10 cellular contexts compared by ENCODE assay signal in the genomic region with DNA sequence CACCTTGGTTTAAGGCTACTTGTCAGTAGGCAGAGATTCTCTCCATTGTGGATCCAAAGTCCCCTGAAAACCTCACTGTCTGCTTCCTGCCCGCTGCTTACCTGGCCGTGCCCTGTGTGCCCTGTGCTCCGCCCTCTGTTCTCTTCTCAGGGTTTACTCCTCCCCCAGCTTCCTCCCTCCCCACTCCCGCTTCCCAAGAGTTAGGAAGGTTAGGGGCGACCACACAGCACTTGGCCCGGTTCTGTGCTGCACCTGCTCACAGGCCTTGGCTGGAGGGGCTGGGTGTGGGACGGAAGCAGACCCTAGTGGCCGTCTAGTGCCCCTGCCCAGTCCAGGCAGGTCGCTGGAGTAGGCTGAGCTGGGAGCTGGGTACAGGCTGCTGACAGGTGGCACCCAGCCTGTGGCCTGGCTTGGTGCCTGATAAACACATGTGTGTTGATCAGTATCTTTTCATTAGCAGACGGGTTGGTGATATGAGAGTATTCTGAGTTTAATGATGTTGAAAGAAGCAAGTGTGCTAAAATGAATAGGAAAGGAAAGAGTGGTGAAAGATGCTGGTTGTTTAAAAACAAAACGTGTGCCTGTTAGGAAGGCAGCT. TPM values are rescaled to one million over a fixed set of nuclear protein-coding genes. Genes with fewer than 3 reads are reported as not detected.
DNase-seq lines count a peak whose midpoint lies in the region; ATAC-seq, FAIRE-seq and TF ChIP-seq lines count a peak whose summit lies in the region.
"Had no signal": no experiment of that assay in that cellular context is flagged by ENCODE, and none has a peak within 500 bp of the region (broad histone marks: within the 10 kb centered on the region; RNA-seq: fewer than 3 reads in every experiment).

No MANE protein-coding gene starts in this region.

- H3K36me3 ChIP-seq in HEK293 (ENCODE audit: control insufficient read depth in 2 of 2, insufficient read depth in 1 of 2, low read length in 2 of 2), result peaks cover 0 to 17% of the 10 kb centered on the region in 2 experiments; a peak in 1 of 3 replicates

- ATAC-seq in A549 (peak; percentile 30 to 47; a peak in 3 of 6 replicates), right cardiac atrium (no peak), GM21576 (IDR thresholded peaks at IDR 0.05; ENCODE audit: unreplicated experiment) (no peak)

- peak overlapping the region; percentile 66; the same call in 2 of the 3 replicates for H3K4me2 ChIP-seq in A549
- H3K4me2 ChIP-seq: PC-9 had no signal

- no peak for DNase-seq in A549 (ENCODE audit: low read depth in 1 of 2, low spot score in 1 of 2)
- DNase-seq in activated CD4-positive, alpha-beta memory T cell treated with anti-CD3 and anti-CD28 coated beads for 36 hours, result peak; percentile 42
- DNase-seq in right cardiac atrium, result peak; percentile 16 to 47 (median 45)
- DNase-seq in H54 (ENCODE audit: insufficient read length, low spot score), result no peak
- no peak for DNase-seq in pons (ENCODE audit: low spot score)
- no peak for DNase-seq in stimulated activated CD4-positive, alpha-beta T cell treated with anti-CD3 and anti-CD28 coated beads, Interleukin-2, amount 100 ng/mL, for 48 hours

- H3K27ac ChIP-seq in A549 (peak overlapping the region in 1 of 2 experiments; percentile 82; a peak in 3 of 6 replicates), HEK293 (ENCODE audit: extremely low read depth, low read depth, low read length) (no peak overlapping the region), right cardiac atrium (ENCODE audit: low read length) (peak overlapping the region; percentile 18)
- H3K27ac ChIP-seq: PC-9 had no signal

- TF ChIP-seq POLR2A in A549 (IDR thresholded peaks at IDR 0.05; ENCODE audit: low read length) (no peak), H54 (IDR thresholded peaks at IDR 0.05; ENCODE audit: low read depth, low read length) (no peak)

- H3K4me1 Mint-ChIP-seq in activated CD4-positive, alpha-beta memory T cell treated with anti-CD3 and anti-CD28 coated beads for 36 hours (ENCODE audit: low read depth), result peaks cover 23% of the 10 kb centered on the region

- H3K36me3 Mint-ChIP-seq in activated CD4-positive, alpha-beta memory T cell treated with anti-CD3 and anti-CD28 coated beads for 36 hours, result no peaks in the 10 kb centered on the region

- TF ChIP-seq RAD21 in A549 (conservative IDR thresholded peaks at IDR 0.05 in 1 of 2, IDR thresholded peaks at IDR 0.05 in 1 of 2), result no peak

- WGBS in A549 (ENCODE audit: missing lambda C conversion rate), result 75% methylated on average over 11 of the region's 11 CpGs
- WGBS in right cardiac atrium, result 56% methylated on average over 11 of the region's 11 CpGs

- H3K4me1 ChIP-seq in A549 (peaks cover 19% of the 10 kb centered on the region), HEK293 (ENCODE audit: control insufficient read depth, insufficient read depth, low read length) (peaks cover 2% of the 10 kb centered on the region; the same call in 1 of the 2 replicates), right cardiac atrium (ENCODE audit: control insufficient read depth, insufficient read depth, low read length) (no peaks in the 10 kb centered on the region)

- peak overlapping the region; percentile 57 for H3K4me3 Mint-ChIP-seq in activated CD4-positive, alpha-beta memory T cell treated with anti-CD3 and anti-CD28 coated beads for 36 hours
- H3K4me3 Mint-ChIP-seq: memory B cell had no signal

- TF ChIP-seq CTCF in A549 (IDR thresholded peaks at IDR 0.05) (no peak), HEK293 (tag by site-specific recombination; IDR thresholded peaks at IDR 0.05) (no peak)

- FAIRE-seq in A549 (lab: Jason Lieb, UNC) (no peak), H54 (lab: Jason Lieb, UNC) (no peak)

- no peaks in the 10 kb centered on the region for H3K27me3 ChIP-seq in right cardiac atrium (ENCODE audit: control insufficient read depth, insufficient read depth)

- H3K27me3 Mint-ChIP-seq in activated CD4-positive, alpha-beta memory T cell treated with anti-CD3 and anti-CD28 coated beads for 36 hours, result no peaks in the 10 kb centered on the region
- H3K27me3 Mint-ChIP-seq: memory B cell had no signal

- intact Hi-C loops in activated CD4-positive, alpha-beta memory T cell treated with anti-CD3 and anti-CD28 coated beads for 36 hours (cut with micrococcal nuclease), result loop anchor here (1.0 kb wide), 2 partner anchors 14 to 46 kb away; no protein-coding TSS in a partner anchor
- intact Hi-C loops in right cardiac atrium (cut with DNase I), result no loop called here

- H3K9me3 Mint-ChIP-seq in activated CD4-positive, alpha-beta memory T cell treated with anti-CD3 and anti-CD28 coated beads for 36 hours, result no peaks in the 10 kb centered on the region
- H3K9me3 Mint-ChIP-seq: memory B cell had no signal

- peak overlapping the region; percentile 94 for H3K27ac Mint-ChIP-seq in activated CD4-positive, alpha-beta memory T cell treated with anti-CD3 and anti-CD28 coated beads for 36 hours
- H3K27ac Mint-ChIP-seq: memory B cell had no signal

- H3K4me3 ChIP-seq in A549, result no peak overlapping the region
- H3K4me3 ChIP-seq in HEK293 (ENCODE audit: low read depth, low read length), result no peak overlapping the region
- H3K4me3 ChIP-seq in right cardiac atrium (ENCODE audit: low read length), result no peak overlapping the region
- H3K4me3 ChIP-seq: PC-9 had no signal

- CTCF ChIA-PET in A549 (lab: Yijun Ruan, JAX) (interaction anchor here (1.0 to 1.2 kb wide), 2 partner anchors 12 to 98 kb away, joined by 3 to 4 read pairs; no protein-coding TSS in a partner anchor), HEK293 (lab: Yijun Ruan, JAX) (no interaction called here)
- CTCF ChIA-PET in activated CD4-positive, alpha-beta memory T cell treated with anti-CD3 and anti-CD28 coated beads for 36 hours (lab: Charles Lee), result interaction anchor here (2.3 kb wide), 1 partner anchor 97 kb away, joined by 7 read pairs; no protein-coding TSS in a partner anchor

- H3K9me3 ChIP-seq in A549 (no peaks in the 10 kb centered on the region), HEK293 (ENCODE audit: control insufficient read depth, insufficient read depth, low read depth, low read length) (no peaks in the 10 kb centered on the region), right cardiac atrium (ENCODE audit: control insufficient read depth, low read length) (no peaks in the 10 kb centered on the region)

- TF ChIP-seq EP300 in A549 (IDR thresholded peaks at IDR 0.05), result no peak

- POLR2A ChIA-PET in A549 (lab: Yijun Ruan, JAX), result no interaction called here
- POLR2A ChIA-PET in HEK293 (lab: Yijun Ruan, JAX), result no interaction called here
- POLR2A ChIA-PET in activated CD4-positive, alpha-beta memory T cell treated with anti-CD3 and anti-CD28 coated beads for 36 hours (lab: Charles Lee), result no interaction called here

TF ChIP-seq in A549, 52 proteins besides CTCF, POLR2A, EP300 and RAD21 (continues in another document):
- no peak for TF ChIP-seq JUN (IDR thresholded peaks at IDR 0.05)
- no peak for TF ChIP-seq ZFP36 (IDR thresholded peaks at IDR 0.05; ENCODE audit: borderline replicate concordance, partially characterized antibody)

TF ChIP-seq in HEK293, 187 proteins besides CTCF, POLR2A, EP300 and RAD21:
- TF ChIP-seq ZSCAN16 (tag by site-specific recombination; IDR thresholded peaks at IDR 0.05), result no peak
- TF ChIP-seq SCRT2 (tag by site-specific recombination; IDR thresholded peaks at IDR 0.05), result peak; percentile 41; the same call in 1 of the 2 replicates
- TF ChIP-seq, protein P1, sequence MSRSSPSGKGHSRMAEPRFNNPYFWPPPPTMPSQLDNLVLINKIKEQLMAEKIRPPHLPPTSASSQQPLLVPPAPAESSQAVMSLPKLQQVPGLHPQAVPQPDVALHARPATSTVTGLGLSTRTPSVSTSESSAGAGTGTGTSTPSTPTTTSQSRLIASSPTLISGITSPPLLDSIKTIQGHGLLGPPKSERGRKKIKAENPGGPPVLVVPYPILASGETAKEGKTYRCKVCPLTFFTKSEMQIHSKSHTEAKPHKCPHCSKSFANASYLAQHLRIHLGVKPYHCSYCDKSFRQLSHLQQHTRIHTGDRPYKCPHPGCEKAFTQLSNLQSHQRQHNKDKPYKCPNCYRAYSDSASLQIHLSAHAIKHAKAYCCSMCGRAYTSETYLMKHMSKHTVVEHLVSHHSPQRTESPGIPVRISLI (tag by site-specific recombination; IDR thresholded peaks at IDR 0.05), result no peak

RNA-seq across cellular contexts. Expression of a gene that starts 40.5 kb away (rescaled TPM):
- polyA plus RNA-seq in A549 (2011; rRNA removed), result 13.1 and 13.2 TPM in 2 replicates
- polyA plus RNA-seq in A549 (2012; cell fraction: cytosol; rRNA removed), result 9.7 and 14.9 TPM in 2 replicates
- polyA plus RNA-seq in A549 (2012; cell fraction: nucleus; rRNA removed), result 15.6 and 18.2 TPM in 2 replicates
- polyA plus RNA-seq in A549 (2017; fragmentation: RNase III; extraction: RNeasy Plus Mini Kit Qiagen cat#74134 plus additional on column Dnase treatment), result 6.0 to 8.1 TPM (median 7.7 TPM) in 3 replicates
- 27.3 and 40.6 TPM in 2 replicates for polyA minus RNA-seq in A549 (2011; rRNA and poly(A)+ RNA removed)
- total RNA-seq in activated CD4-positive, alpha-beta memory T cell treated with anti-CD3 and anti-CD28 coated beads for 36 hours, result 10 to 100 TPM; 50.4 to 52.0 TPM
- total RNA-seq in right cardiac atrium, result 100 to 1,000 TPM in 1 of 4 donors, 10 to 100 TPM in 3; 74.3 to 106 (median 88.5) TPM
- 31.6 TPM for polyA plus RNA-seq in right cardiac atrium

Comparison
In these comparisons a context has a peak if more than half of its experiments do, and no peak if none do; other contexts are left out.
1. ATAC-seq: peak in A549 (2 of 2); none in right cardiac atrium (0 of 2) and GM21576 (single experiment).
2. DNase-seq: peak in activated CD4-positive, alpha-beta memory T cell treated with anti-CD3 and anti-CD28 coated beads for 36 hours (single experiment) and right cardiac atrium (3 of 3); none in A549 (0 of 2), H54 (single experiment), pons (single experiment) and stimulated activated CD4-positive, alpha-beta T cell treated with anti-CD3 and anti-CD28 coated beads, Interleukin-2, amount 100 ng/mL, for 48 hours (0 of 2).